ENCODE assay signal across 8 cellular contexts in the genomic region with DNA sequence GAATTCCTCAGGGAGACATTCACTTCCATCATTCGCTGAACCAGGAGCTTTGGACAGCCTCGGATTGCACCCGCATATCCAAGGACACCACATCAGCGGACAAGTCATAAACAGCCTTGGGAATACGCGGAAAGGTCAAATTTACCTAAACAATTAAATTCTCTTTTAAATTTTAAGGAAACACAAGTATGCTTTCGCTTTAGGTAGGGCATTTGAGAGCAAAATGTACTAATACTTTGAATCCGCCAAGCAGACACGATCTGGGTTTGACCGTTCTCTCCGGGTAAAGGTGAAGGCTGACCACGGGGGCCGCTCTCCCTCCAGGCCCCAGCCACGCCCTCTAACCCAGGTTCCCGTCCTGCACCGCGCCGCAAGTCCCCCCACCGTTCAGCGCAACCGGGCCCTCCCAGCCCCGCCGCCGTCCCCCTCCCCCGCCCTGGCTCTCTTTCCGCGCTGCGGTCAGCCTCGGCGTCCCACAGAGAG. TPM values are rescaled to one million over a fixed set of nuclear protein-coding genes. Genes with fewer than 3 reads are reported as not detected.
DNase-seq lines count a peak whose midpoint lies in the region; ATAC-seq and TF ChIP-seq lines count a peak whose summit lies in the region.

No MANE protein-coding gene starts in this region.

- no peaks in the 10 kb centered on the region for H3K36me3 ChIP-seq in CD8-positive, alpha-beta memory T cell (ENCODE audit: insufficient read depth, low read length)
- no peaks in the 10 kb centered on the region for H3K36me3 ChIP-seq in mucosa of descending colon (ENCODE audit: low read depth)

- CTCF ChIA-PET in CD8-positive, alpha-beta memory T cell (lab: Charles Lee), result no interaction called here

- no peaks in the 10 kb centered on the region for H3K27me3 ChIP-seq in CD8-positive, alpha-beta memory T cell (ENCODE audit: insufficient read depth, low read length, poor library complexity, severe bottlenecking)

- intact Hi-C loops in mucosa of descending colon (cut with DNase I, micrococcal nuclease), result loop anchor here in 1 of 2 donors (10.0 kb wide), 1 partner anchor 61 kb away; a partner anchor contains a TSS

- H3K4me3 Mint-ChIP-seq in CD8-positive, alpha-beta memory T cell, result peak overlapping the region; percentile 95 to 99 (median 99)

- no peaks in the 10 kb centered on the region for H3K9me3 Mint-ChIP-seq in CD8-positive, alpha-beta memory T cell

- H3K4me3 ChIP-seq in CD8-positive, alpha-beta memory T cell (ENCODE audit: low read length), result peak overlapping the region; percentile 73
- H3K4me3 ChIP-seq in epithelial cell of proximal tubule (ENCODE audit: low read depth, low read length) (peak overlapping the region; percentile 90), mucosa of descending colon (peak overlapping the region; percentile 62)

- peak overlapping the region; percentile 89 to 99 (median 96) for H3K27ac Mint-ChIP-seq in CD8-positive, alpha-beta memory T cell

- ATAC-seq in GM19397 (IDR thresholded peaks at IDR 0.05; ENCODE audit: unreplicated experiment), result peak; percentile 81
- peak; percentile 43 for ATAC-seq in HG03469 (IDR thresholded peaks at IDR 0.05; ENCODE audit: unreplicated experiment)
- ATAC-seq in mucosa of descending colon, result peak; percentile 88

- no peak for TF ChIP-seq CTCF in epithelial cell of proximal tubule (conservative IDR thresholded peaks at IDR 0.05; ENCODE audit: low read depth, low read length)
- no peak for TF ChIP-seq CTCF in mucosa of descending colon (IDR thresholded peaks at IDR 0.05)

- POLR2A ChIA-PET in CD8-positive, alpha-beta memory T cell (lab: Charles Lee), result interaction anchor here (1.0 to 1.7 kb wide), 2 partner anchors 52 to 62 kb away, joined by 3 to 7 read pairs; a partner anchor contains a TSS

- H3K9me3 ChIP-seq in CD8-positive, alpha-beta memory T cell (ENCODE audit: low read length), result no peaks in the 10 kb centered on the region
- no peaks in the 10 kb centered on the region for H3K9me3 ChIP-seq in mucosa of descending colon

- peak in 4 of 5 donors; percentile 59 to 76 (median 66) for DNase-seq in CD8-positive, alpha-beta memory T cell
- DNase-seq in NCI-H774 (lab: John Stamatoyannopoulos, UW), result peak; percentile 82
- peak; percentile 41 for DNase-seq in activated CD8-positive, alpha-beta memory T cell treated with anti-CD3 and anti-CD28 coated beads, Interleukin-2, amount 50 U/mL, for 24 hours (ENCODE audit: extremely low read depth)
- DNase-seq in epithelial cell of proximal tubule (ENCODE audit: low read depth), result no peak
- DNase-seq in mucosa of descending colon, result peak in 2 of 3 donors; percentile 85 to 91
- DNase-seq in stimulated activated CD8-positive, alpha-beta memory T cell treated with anti-CD3 and anti-CD28 coated beads, Interleukin-7, amount 100 ng/mL, for 24 hours (ENCODE audit: low read depth), result peak; percentile 66

- no peaks in the 10 kb centered on the region for H3K27me3 Mint-ChIP-seq in CD8-positive, alpha-beta memory T cell

- peaks cover 32 to 49% (median 46%) of the 10 kb centered on the region in 3 donors for H3K4me1 Mint-ChIP-seq in CD8-positive, alpha-beta memory T cell

- peaks cover 23% of the 10 kb centered on the region for H3K4me1 ChIP-seq in CD8-positive, alpha-beta memory T cell (ENCODE audit: insufficient read depth, low read length)
- peaks cover 13% of the 10 kb centered on the region for H3K4me1 ChIP-seq in mucosa of descending colon (ENCODE audit: low read depth)

- peaks cover 0 to 9% (median 0%) of the 10 kb centered on the region in 3 donors for H3K36me3 Mint-ChIP-seq in CD8-positive, alpha-beta memory T cell

- H3K27ac ChIP-seq in CD8-positive, alpha-beta memory T cell (ENCODE audit: low read depth, low read length), result peak overlapping the region; percentile 80

RNA-seq across cellular contexts. Expression of a gene that starts 0.5 kb away (rescaled TPM):
- 10 to 100 TPM; 50.0 to 53.4 TPM for total RNA-seq in CD8-positive, alpha-beta memory T cell
- 55.4 TPM for polyA plus RNA-seq in CD8-positive, alpha-beta memory T cell
- total RNA-seq in epithelial cell of proximal tubule (37.1 and 37.8 TPM in 2 replicates), mucosa of descending colon (10 to 100 TPM; 59.3 to 79.5 (median 78.6) TPM)
